Comparison of ENCODE assay signal across 8 cellular contexts in the genomic region with DNA sequence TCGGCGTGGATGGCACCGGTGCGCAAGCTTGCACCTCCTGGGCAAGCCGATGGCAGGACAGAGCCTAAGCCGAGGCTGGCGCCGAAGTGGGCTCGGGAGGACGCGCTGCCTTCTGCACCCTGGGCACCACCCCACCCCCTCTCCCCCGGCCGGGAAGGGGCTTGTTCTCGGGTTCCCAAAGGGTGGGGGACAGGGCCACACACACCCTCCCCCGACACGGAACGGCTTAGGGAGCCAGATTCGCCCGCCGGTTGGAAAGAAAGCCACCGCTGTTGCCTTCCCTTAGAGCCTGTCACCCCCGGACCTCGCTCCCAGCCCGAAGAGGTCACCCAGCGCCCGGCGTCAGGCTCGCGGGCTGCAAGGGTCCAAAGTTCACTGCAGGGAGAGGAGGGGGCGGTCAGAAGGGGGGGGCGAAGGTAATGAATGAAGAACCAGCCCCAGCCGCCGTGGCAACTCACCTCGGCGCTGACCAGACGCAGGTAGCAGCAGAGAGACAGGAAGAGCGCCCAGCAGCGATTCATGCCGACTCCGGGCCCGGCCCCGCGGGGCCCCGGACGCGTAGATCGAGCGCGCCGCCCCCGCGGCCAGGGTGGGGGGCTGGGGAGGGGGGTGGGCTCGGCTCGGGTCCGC. TPM values are rescaled to one million over a fixed set of nuclear protein-coding genes. Genes with fewer than 3 reads are reported as not detected.
DNase-seq lines count a peak whose midpoint lies in the region; ATAC-seq and TF ChIP-seq lines count a peak whose summit lies in the region.

No MANE protein-coding gene starts in this region.

- TF ChIP-seq CTCF in Peyer's patch (IDR thresholded peaks at IDR 0.05) (no peak), endothelial cell (IDR thresholded peaks at IDR 0.05; ENCODE audit: unreplicated experiment) (no peak), neural crest cell (conservative IDR thresholded peaks at IDR 0.05) (no peak), GM10266 (IDR thresholded peaks at IDR 0.05; ENCODE audit: control insufficient read depth, insufficient read depth, low read depth, missing control alignments) (no peak)

- peak overlapping the region; percentile 14 to 79 (median 48) for H3K27ac ChIP-seq in Peyer's patch

- H3K4me3 Mint-ChIP-seq in endothelial cell (ENCODE audit: unreplicated experiment) (peak overlapping the region; percentile 94), neural crest cell (peak overlapping the region; percentile 77)

- H3K27me3 Mint-ChIP-seq in endothelial cell (ENCODE audit: unreplicated experiment) (peaks cover 24% of the 10 kb centered on the region), neural crest cell (ENCODE audit: low read depth) (peaks cover 77% of the 10 kb centered on the region)

- no peak for ATAC-seq in HG03520 (IDR thresholded peaks at IDR 0.05; ENCODE audit: unreplicated experiment)

- DNase-seq in COLO668 (lab: John Stamatoyannopoulos, UW; ENCODE audit: unreplicated experiment) (peak; percentile 51), Peyer's patch (no peak), endothelial cell (ENCODE audit: low spot score) (no peak), neural crest cell (ENCODE audit: low read depth, low spot score) (no peak), GM10266 (ENCODE audit: extremely low spot score) (no peak), NCI-H446 treated with DMSO at 0.1 percent for 48 hours (lab: John Stamatoyannopoulos, UW) (no peak), NCI-H2227 treated with DMSO at 0.1 percent for 48 hours (lab: John Stamatoyannopoulos, UW) (no peak)

- H3K4me1 ChIP-seq in Peyer's patch: peaks cover 0 to 59% (median 25%) of the 10 kb centered on the region in 4 donors

- H3K9me3 ChIP-seq in Peyer's patch: no peaks in the 10 kb centered on the region

- H3K36me3 Mint-ChIP-seq in endothelial cell (ENCODE audit: low read depth, unreplicated experiment) (peaks cover 15% of the 10 kb centered on the region), neural crest cell (ENCODE audit: low read depth) (no peaks in the 10 kb centered on the region)

- H3K4me1 Mint-ChIP-seq in endothelial cell (ENCODE audit: unreplicated experiment) (peaks cover 32% of the 10 kb centered on the region), neural crest cell (peaks cover 22% of the 10 kb centered on the region)

- no peak for TF ChIP-seq POLR2A in Peyer's patch (IDR thresholded peaks at IDR 0.05)

- peaks cover 0 to 34% of the 10 kb centered on the region in 2 donors for H3K27me3 ChIP-seq in Peyer's patch

- H3K36me3 ChIP-seq in Peyer's patch: no peaks in the 10 kb centered on the region

- H3K27ac Mint-ChIP-seq in endothelial cell (ENCODE audit: unreplicated experiment) (no peak overlapping the region), neural crest cell (ENCODE audit: unreplicated experiment) (no peak overlapping the region)

- peak overlapping the region; percentile 34 to 59 (median 52) for H3K4me3 ChIP-seq in Peyer's patch

- H3K9me3 Mint-ChIP-seq in endothelial cell (ENCODE audit: unreplicated experiment) (no peaks in the 10 kb centered on the region), neural crest cell (no peaks in the 10 kb centered on the region)

RNA-seq across cellular contexts. Expression of a gene that starts 1.2 kb away (rescaled TPM):
- total RNA-seq in Peyer's patch (10 to 100 TPM in 1 of 4 donors, 1 to 10 TPM in 3; 1.8 to 10.7 (median 3.8) TPM), endothelial cell (ENCODE audit: unreplicated experiment) (53.4 TPM), neural crest cell (0.16 and 0.80 TPM in 2 replicates)
